ENCODE assay signal across 24 cellular contexts in genomic region chr2:1101982-1102381, GRCh38.
"Had no signal": no experiment of that assay in that cellular context is flagged by ENCODE, and none has a peak within 500 bp of the region (broad histone marks: within the 10 kb centered on the region; RNA-seq: fewer than 3 reads in every experiment).

No MANE protein-coding gene starts in this region.

- ATAC-seq: left colon; left ventricle myocardium superior; psoas muscle; right lobe of liver; stimulated activated naive B cell treated with anti-CD40 and anti-IgM and Interleukin-4, amounts not matched to agents 10 μg/mL and 1 μg/mL and 100 μg/mL, for 72 hours had no signal

- H3K4me2 ChIP-seq: hepatocyte had no signal

- H3K36me3 Mint-ChIP-seq: naive B cell; stimulated activated naive B cell treated with anti-CD40 and anti-IgM and Interleukin-4, amounts not matched to agents 10 μg/mL and 1 μg/mL and 100 μg/mL, for 72 hours; type B pancreatic cell had no signal

- H3K9me3 ChIP-seq: neutrophil, psoas muscle, right lobe of liver, suprapubic skin, thyroid gland, uterus had no signal

- DNase-seq: effector CD4-positive, alpha-beta T cell; endodermal cell; erythroblast; foreskin melanocyte; head of caudate nucleus; left colon; left ventricle myocardium superior; mesendoderm; naive B cell; psoas muscle; retina; right lobe of liver; stimulated activated CD4-positive, alpha-beta T cell treated with anti-CD3 and anti-CD28 coated beads, Interleukin-15, amount 100 ng/mL, for 24 hours; stimulated activated CD4-positive, alpha-beta T cell treated with anti-CD3 and anti-CD28 coated beads, Interleukin-2, amount 100 ng/mL, for 24 hours; stimulated activated CD4-positive, alpha-beta T cell treated with anti-CD3 and anti-CD28 coated beads, Interleukin-4, amount 100 ng/mL, for 4 hours; stimulated activated naive B cell treated with anti-CD40 and anti-IgM and Interleukin-4, amounts not matched to agents 10 μg/mL and 1 μg/mL and 100 μg/mL, for 72 hours; thyroid gland; uterus had no signal

- H3K27ac Mint-ChIP-seq: endodermal cell; stimulated activated naive B cell treated with anti-CD40 and anti-IgM and Interleukin-4, amounts not matched to agents 10 μg/mL and 1 μg/mL and 100 μg/mL, for 72 hours; type B pancreatic cell had no signal

- H3K4me3 Mint-ChIP-seq: endodermal cell; nephron; stimulated activated naive B cell treated with anti-CD40 and anti-IgM and Interleukin-4, amounts not matched to agents 10 μg/mL and 1 μg/mL and 100 μg/mL, for 72 hours; type B pancreatic cell had no signal

- H3K4me3 ChIP-seq: coronary artery, hepatocyte, psoas muscle, right lobe of liver, suprapubic skin, thyroid gland, uterus had no signal

- H3K9me3 Mint-ChIP-seq: endodermal cell; naive B cell; nephron; stimulated activated naive B cell treated with anti-CD40 and anti-IgM and Interleukin-4, amounts not matched to agents 10 μg/mL and 1 μg/mL and 100 μg/mL, for 72 hours; type B pancreatic cell had no signal

- H3K27ac ChIP-seq: coronary artery, hepatocyte, neutrophil, psoas muscle, right lobe of liver, suprapubic skin, thyroid gland, uterus had no signal

- H3K27me3 ChIP-seq: hepatocyte, neutrophil, right lobe of liver, suprapubic skin, thyroid gland, uterus had no signal

- H3K36me3 ChIP-seq: neutrophil, right lobe of liver, suprapubic skin, thyroid gland, uterus had no signal

- H3K4me1 ChIP-seq: psoas muscle, right lobe of liver, suprapubic skin, thyroid gland, uterus had no signal

- H3K4me1 Mint-ChIP-seq: endodermal cell had no signal
